Comparison of ENCODE assay signal across 9 cellular contexts in the genomic region with DNA sequence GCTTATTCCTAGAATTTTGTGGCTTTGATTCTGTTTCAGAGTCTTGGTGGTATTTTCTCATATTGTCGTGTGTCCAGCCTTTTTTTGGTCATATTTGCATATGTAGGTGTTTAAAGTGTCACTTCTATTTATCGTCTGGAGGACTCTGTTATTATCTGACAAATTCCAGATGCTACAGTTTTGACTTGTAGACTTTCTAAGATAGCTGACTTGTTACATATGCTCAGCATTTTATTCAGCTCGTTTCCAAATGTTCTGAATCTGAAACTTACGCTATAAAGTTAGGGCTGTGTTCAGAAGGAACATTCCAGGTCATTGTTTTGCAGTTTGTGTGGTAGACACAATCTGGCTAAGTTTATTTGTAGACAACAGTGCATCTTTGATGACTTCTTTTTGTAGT. TPM values are rescaled to one million over a fixed set of nuclear protein-coding genes. Genes with fewer than 3 reads are reported as not detected.
A peak's percentile ranks its signal among the peaks of the same experiment; 100 is the strongest.
DNase-seq lines count a peak whose midpoint lies in the region; ATAC-seq and TF ChIP-seq lines count a peak whose summit lies in the region.
"Had no signal": no experiment of that assay in that cellular context is flagged by ENCODE, and none has a peak within 500 bp of the region (broad histone marks: within the 10 kb centered on the region; RNA-seq: fewer than 3 reads in every experiment).

No MANE protein-coding gene starts in this region.

- peaks cover 4% of the 10 kb centered on the region; the same call in 1 of the 2 replicates for H3K36me3 ChIP-seq in KMS-11 (ENCODE audit: insufficient read depth)

- H3K4me3 ChIP-seq in AG09309 (ENCODE audit: control insufficient read depth, low read depth, low read length) (peak overlapping the region; percentile 87), KMS-11 (IDR thresholded peaks at IDR 0.05; ENCODE audit: insufficient read depth, low read depth, low read length) (no peak overlapping the region)

- DNase-seq in AG09309 (ENCODE audit: low read depth) (no peak), naive B cell (no peak), cortex of kidney (lab: John Stamatoyannopoulos, UW) (no peak), G401 (ENCODE audit: low spot score) (no peak)
- DNase-seq in effector CD8-positive, alpha-beta T cell (lab: John Stamatoyannopoulos, UW): no peak
- DNase-seq: NCI-H2029 had no signal

- peaks cover 29% of the 10 kb centered on the region for H3K4me1 ChIP-seq in KMS-11 (ENCODE audit: low read depth, poor library complexity, severe bottlenecking)

- in situ Hi-C loops in G401 (cut with HindIII; ENCODE audit: low sequenced_read_pairs): no loop called here

- peaks cover 29 to 51% (median 48%) of the 10 kb centered on the region in 3 donors for H3K4me1 Mint-ChIP-seq in naive B cell

- no peak overlapping the region for H3K27ac ChIP-seq in KMS-11
- H3K27ac ChIP-seq in cingulate gyrus (ENCODE audit: low read depth, low read length): peak overlapping the region; percentile 58

- no peaks in the 10 kb centered on the region for H3K9me3 Mint-ChIP-seq in naive B cell

- peaks cover 0 to 5% of the 10 kb centered on the region in 2 donors for H3K36me3 Mint-ChIP-seq in naive B cell

- no peaks in the 10 kb centered on the region for H3K27me3 ChIP-seq in KMS-11 (ENCODE audit: insufficient read depth, low read depth)

- peak overlapping the region; percentile 88; the same call in 1 of the 2 replicates for H3K9ac ChIP-seq in KMS-11

- H3K4me2 ChIP-seq in KMS-11: peak overlapping the region; percentile 85

- no peaks in the 10 kb centered on the region for H4K20me1 ChIP-seq in KMS-11 (ENCODE audit: insufficient read depth)

- peak overlapping the region; percentile 15 to 94 (median 52) for H3K4me3 Mint-ChIP-seq in naive B cell

- H3K27ac Mint-ChIP-seq in naive B cell: peak overlapping the region in 2 of 6 donors; percentile 12 to 36

- no peak overlapping the region for H2AFZ ChIP-seq in KMS-11 (ENCODE audit: low read depth)

- H3K79me2 ChIP-seq in KMS-11 (ENCODE audit: insufficient read depth, low read depth): peaks cover 61% of the 10 kb centered on the region

- ATAC-seq in naive B cell (ENCODE audit: low read depth in 2 of 2): no peak
- no peak for ATAC-seq in GM18861 (IDR thresholded peaks at IDR 0.05; ENCODE audit: unreplicated experiment)

- no peaks in the 10 kb centered on the region for H3K27me3 Mint-ChIP-seq in naive B cell

- TF ChIP-seq CTCF in AG09309 (IDR thresholded peaks at IDR 0.05; ENCODE audit: control insufficient read depth, insufficient read depth, low read depth, low read length, missing control alignments) (no peak), KMS-11 (conservative IDR thresholded peaks at IDR 0.05; ENCODE audit: low read depth, low read length) (no peak)

RNA-seq across cellular contexts. Expression of a gene that starts 1.9 kb away (rescaled TPM):
- 10 to 100 TPM; 18.0 to 42.7 (median 30.2) TPM for polyA plus RNA-seq in naive B cell (ENCODE audit: low read depth in 6 of 6)
- total RNA-seq in G401 (2014; rRNA removed; shearing (Covaris generic)): 61.8 and 93.8 TPM in 2 replicates
